21 cellular contexts compared by ENCODE assay signal in genomic region chr10:80441831-80442230, GRCh38.
"Had no signal": no experiment of that assay in that cellular context is flagged by ENCODE, and none has a peak within 500 bp of the region (broad histone marks: within the 10 kb centered on the region; RNA-seq: fewer than 3 reads in every experiment).

No MANE protein-coding gene starts in this region.

- H3K27ac Mint-ChIP-seq: dendritic cell treated with granulocyte-macrophage colony-stimulating factor and Interleukin-4, amounts not matched to agents 40 ng/mL and 50 ng/mL, for 4 days; effector memory CD8-positive, alpha-beta T cell; endodermal cell; immature natural killer cell had no signal

- DNase-seq: colonic mucosa; cortex of kidney; effector CD8-positive, alpha-beta T cell; effector memory CD8-positive, alpha-beta T cell; endodermal cell; foreskin keratinocyte; gastrocnemius medialis; heart left ventricle; hypothalamus; immature natural killer cell; left cardiac atrium; left lung; left ventricle myocardium superior; lower lobe of right lung; mesenchymal stem cell; mucosa of descending colon; naive B cell had no signal

- H3K36me3 ChIP-seq: colonic mucosa, esophagus muscularis mucosa, gastrocnemius medialis, heart left ventricle, left lung, lower lobe of right lung had no signal

- H3K36me3 Mint-ChIP-seq: immature natural killer cell, mesothelial cell of epicardium, naive B cell had no signal

- H3K79me2 ChIP-seq: hepatocyte had no signal

- H2AFZ ChIP-seq: hepatocyte had no signal

- H3K4me3 ChIP-seq: colonic mucosa, esophagus muscularis mucosa, gastrocnemius medialis, heart left ventricle, hepatocyte, left lung, lower lobe of right lung, mucosa of descending colon had no signal

- H3K4me3 Mint-ChIP-seq: dendritic cell treated with granulocyte-macrophage colony-stimulating factor and Interleukin-4, amounts not matched to agents 40 ng/mL and 50 ng/mL, for 4 days; effector memory CD8-positive, alpha-beta T cell; endodermal cell; immature natural killer cell; mesothelial cell of epicardium; naive B cell had no signal

- H3K4me2 ChIP-seq: hepatocyte had no signal

- H3K4me1 ChIP-seq: colonic mucosa had no signal

- H3K27ac ChIP-seq: colonic mucosa, esophagus muscularis mucosa, foreskin keratinocyte, gastrocnemius medialis, heart left ventricle, hepatocyte, left lung, lower lobe of right lung had no signal

- H3K9me3 Mint-ChIP-seq: dendritic cell treated with granulocyte-macrophage colony-stimulating factor and Interleukin-4, amounts not matched to agents 40 ng/mL and 50 ng/mL, for 4 days; effector memory CD8-positive, alpha-beta T cell; endodermal cell; immature natural killer cell; mesothelial cell of epicardium; naive B cell had no signal

- H3K9me3 ChIP-seq: colonic mucosa, esophagus muscularis mucosa, gastrocnemius medialis, heart left ventricle, left lung, lower lobe of right lung, mucosa of descending colon had no signal

- ATAC-seq: effector memory CD8-positive, alpha-beta T cell; foreskin keratinocyte; gastrocnemius medialis; heart left ventricle; left cardiac atrium; left lung; left ventricle myocardium superior; lower lobe of right lung; mucosa of descending colon had no signal

- H3K27me3 ChIP-seq: colonic mucosa, esophagus muscularis mucosa, foreskin keratinocyte, gastrocnemius medialis, heart left ventricle, hepatocyte, left lung had no signal
